ENCODE assay signal across 1 cellular context in the genomic region with DNA sequence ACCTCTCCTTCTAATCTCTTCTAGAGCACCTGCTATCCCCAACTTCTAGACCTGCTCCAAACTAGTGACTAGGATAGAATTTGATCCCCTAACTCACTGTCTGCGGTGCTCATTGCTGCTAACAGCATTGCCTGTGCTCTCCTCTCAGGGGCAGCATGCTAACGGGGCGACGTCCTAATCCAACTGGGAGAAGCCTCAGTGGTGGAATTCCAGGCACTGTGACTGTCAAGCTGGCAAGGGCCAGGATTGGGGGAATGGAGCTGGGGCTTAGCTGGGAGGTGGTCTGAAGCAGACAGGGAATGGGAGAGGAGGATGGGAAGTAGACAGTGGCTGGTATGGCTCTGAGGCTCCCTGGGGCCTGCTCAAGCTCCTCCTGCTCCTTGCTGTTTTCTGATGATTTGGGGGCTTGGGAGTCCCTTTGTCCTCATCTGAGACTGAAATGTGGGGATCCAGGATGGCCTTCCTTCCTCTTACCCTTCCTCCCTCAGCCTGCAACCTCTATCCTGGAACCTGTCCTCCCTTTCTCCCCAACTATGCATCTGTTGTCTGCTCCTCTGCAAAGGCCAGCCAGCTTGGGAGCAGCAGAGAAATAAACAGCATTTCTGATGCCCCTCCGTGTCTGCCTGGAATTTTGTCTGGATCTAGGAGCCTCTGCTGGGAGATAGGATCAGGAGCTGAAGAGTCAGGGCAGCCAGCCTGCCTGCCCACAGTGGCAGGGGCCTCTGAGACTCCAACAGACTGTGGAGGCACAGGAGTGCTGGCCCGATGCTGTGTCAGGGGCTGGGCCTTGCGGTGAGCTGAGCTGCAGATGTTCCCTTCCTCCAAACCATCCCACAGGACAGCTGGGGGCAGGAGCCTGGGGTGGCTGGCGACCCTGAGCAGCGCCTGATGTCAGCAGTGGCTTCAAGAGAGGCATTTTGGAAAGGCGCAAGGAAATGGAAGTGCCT.
TF ChIP-seq lines count a peak whose summit lies in the region.

No MANE protein-coding gene starts in this region.

TF ChIP-seq in HepG2, 621 proteins besides CTCF, POLR2A, EP300 and RAD21:
- TF ChIP-seq, protein P1, sequence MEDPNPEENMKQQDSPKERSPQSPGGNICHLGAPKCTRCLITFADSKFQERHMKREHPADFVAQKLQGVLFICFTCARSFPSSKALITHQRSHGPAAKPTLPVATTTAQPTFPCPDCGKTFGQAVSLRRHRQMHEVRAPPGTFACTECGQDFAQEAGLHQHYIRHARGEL (CRISPR knock-in tag; IDR thresholded peaks at IDR 0.05), result no peak
- no peak for TF ChIP-seq MTF1 (CRISPR knock-in tag; IDR thresholded peaks at IDR 0.05)
- TF ChIP-seq PITX1 (CRISPR knock-in tag; IDR thresholded peaks at IDR 0.05), result no peak
- TF ChIP-seq, protein P2, sequence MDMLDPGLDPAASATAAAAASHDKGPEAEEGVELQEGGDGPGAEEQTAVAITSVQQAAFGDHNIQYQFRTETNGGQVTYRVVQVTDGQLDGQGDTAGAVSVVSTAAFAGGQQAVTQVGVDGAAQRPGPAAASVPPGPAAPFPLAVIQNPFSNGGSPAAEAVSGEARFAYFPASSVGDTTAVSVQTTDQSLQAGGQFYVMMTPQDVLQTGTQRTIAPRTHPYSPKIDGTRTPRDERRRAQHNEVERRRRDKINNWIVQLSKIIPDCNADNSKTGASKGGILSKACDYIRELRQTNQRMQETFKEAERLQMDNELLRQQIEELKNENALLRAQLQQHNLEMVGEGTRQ (IDR thresholded peaks at IDR 0.05; ENCODE audit: low read depth, low read length), result no peak
- TF ChIP-seq, protein P2 (CRISPR knock-in tag; IDR thresholded peaks at IDR 0.05; ENCODE audit: borderline replicate concordance), result no peak
- TF ChIP-seq, protein P3, sequence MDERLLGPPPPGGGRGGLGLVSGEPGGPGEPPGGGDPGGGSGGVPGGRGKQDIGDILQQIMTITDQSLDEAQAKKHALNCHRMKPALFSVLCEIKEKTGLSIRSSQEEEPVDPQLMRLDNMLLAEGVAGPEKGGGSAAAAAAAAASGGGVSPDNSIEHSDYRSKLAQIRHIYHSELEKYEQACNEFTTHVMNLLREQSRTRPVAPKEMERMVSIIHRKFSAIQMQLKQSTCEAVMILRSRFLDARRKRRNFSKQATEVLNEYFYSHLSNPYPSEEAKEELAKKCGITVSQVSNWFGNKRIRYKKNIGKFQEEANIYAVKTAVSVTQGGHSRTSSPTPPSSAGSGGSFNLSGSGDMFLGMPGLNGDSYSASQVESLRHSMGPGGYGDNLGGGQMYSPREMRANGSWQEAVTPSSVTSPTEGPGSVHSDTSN (CRISPR knock-in tag; IDR thresholded peaks at IDR 0.05), result no peak
- TF ChIP-seq, protein P4, sequence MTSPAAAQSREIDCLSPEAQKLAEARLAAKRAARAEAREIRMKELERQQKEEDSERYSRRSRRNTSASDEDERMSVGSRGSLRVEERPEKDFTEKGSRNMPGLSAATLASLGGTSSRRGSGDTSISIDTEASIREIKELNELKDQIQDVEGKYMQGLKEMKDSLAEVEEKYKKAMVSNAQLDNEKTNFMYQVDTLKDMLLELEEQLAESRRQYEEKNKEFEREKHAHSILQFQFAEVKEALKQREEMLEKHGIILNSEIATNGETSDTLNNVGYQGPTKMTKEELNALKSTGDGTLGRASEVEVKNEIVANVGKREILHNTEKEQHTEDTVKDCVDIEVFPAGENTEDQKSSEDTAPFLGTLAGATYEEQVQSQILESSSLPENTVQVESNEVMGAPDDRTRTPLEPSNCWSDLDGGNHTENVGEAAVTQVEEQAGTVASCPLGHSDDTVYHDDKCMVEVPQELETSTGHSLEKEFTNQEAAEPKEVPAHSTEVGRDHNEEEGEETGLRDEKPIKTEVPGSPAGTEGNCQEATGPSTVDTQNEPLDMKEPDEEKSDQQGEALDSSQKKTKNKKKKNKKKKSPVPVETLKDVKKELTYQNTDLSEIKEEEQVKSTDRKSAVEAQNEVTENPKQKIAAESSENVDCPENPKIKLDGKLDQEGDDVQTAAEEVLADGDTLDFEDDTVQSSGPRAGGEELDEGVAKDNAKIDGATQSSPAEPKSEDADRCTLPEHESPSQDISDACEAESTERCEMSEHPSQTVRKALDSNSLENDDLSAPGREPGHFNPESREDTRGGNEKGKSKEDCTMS (CRISPR knock-in tag; conservative IDR thresholded peaks at IDR 0.05), result no peak
- no peak for TF ChIP-seq HIVEP1 (CRISPR knock-in tag; IDR thresholded peaks at IDR 0.05)
- TF ChIP-seq MYNN (CRISPR knock-in tag; IDR thresholded peaks at IDR 0.05; ENCODE audit: low read depth), result no peak
- TF ChIP-seq ZNF124 (CRISPR knock-in tag; IDR thresholded peaks at IDR 0.05), result no peak
- TF ChIP-seq MAFF (IDR thresholded peaks at IDR 0.05; ENCODE audit: low read depth, low read length), result no peak
- TF ChIP-seq ZNF496 (CRISPR knock-in tag; IDR thresholded peaks at IDR 0.05; ENCODE audit: insufficient replicate concordance), result no peak
- TF ChIP-seq EEA1 (CRISPR knock-in tag; IDR thresholded peaks at IDR 0.05; ENCODE audit: borderline replicate concordance), result no peak
- TF ChIP-seq ZNF761 (CRISPR knock-in tag; conservative IDR thresholded peaks at IDR 0.05), result no peak
- TF ChIP-seq TBL1XR1 (IDR thresholded peaks at IDR 0.05; ENCODE audit: borderline replicate concordance, low read length, partially characterized antibody), result no peak
- TF ChIP-seq ZNF501 (CRISPR knock-in tag; IDR thresholded peaks at IDR 0.05), result no peak
- no peak for TF ChIP-seq ZNF143 (CRISPR knock-in tag; IDR thresholded peaks at IDR 0.05)
- TF ChIP-seq ZNF619 (CRISPR knock-in tag; IDR thresholded peaks at IDR 0.05), result no peak
- no peak for TF ChIP-seq MTF2 (CRISPR knock-in tag; IDR thresholded peaks at IDR 0.05; ENCODE audit: borderline replicate concordance)
- TF ChIP-seq SMAD1 (CRISPR knock-in tag; IDR thresholded peaks at IDR 0.05; ENCODE audit: borderline replicate concordance, low read depth), result no peak
- no peak for TF ChIP-seq CREM (IDR thresholded peaks at IDR 0.05)
- no peak for TF ChIP-seq CREM (CRISPR knock-in tag; IDR thresholded peaks at IDR 0.05)
